26 cellular contexts compared by ENCODE assay signal in genomic region chr11:93513763-93514162, GRCh38. TPM values are rescaled to one million over a fixed set of nuclear protein-coding genes. Genes with fewer than 3 reads are reported as not detected.
DNase-seq lines count a peak whose midpoint lies in the region; ATAC-seq and TF ChIP-seq lines count a peak whose summit lies in the region.
"Had no signal": no experiment of that assay in that cellular context is flagged by ENCODE, and none has a peak within 500 bp of the region (broad histone marks: within the 10 kb centered on the region; RNA-seq: fewer than 3 reads in every experiment).

No MANE protein-coding gene starts in this region.

- H3K4me3 ChIP-seq in OCI-LY3 (ENCODE audit: low read length) (no peak overlapping the region), neural progenitor cell (no peak overlapping the region)
- H3K4me3 ChIP-seq: BLaER1 treated with 17β-estradiol and CSF1 and Interleukin-3, amounts not matched to agents 10 nM and 100 nM; SJSA1 had no signal

- peaks cover 12% of the 10 kb centered on the region for H3K4me1 Mint-ChIP-seq in activated T-helper 17 cell treated with anti-CD3 and anti-CD28 coated beads, Interleukin-2, amount 50 U/mL, for 72 hours
- H3K4me1 Mint-ChIP-seq in neural progenitor cell, result peaks cover 13% of the 10 kb centered on the region

- DNase-seq in NCI-H748 (lab: John Stamatoyannopoulos, UW; ENCODE audit: unreplicated experiment) (peak; percentile 63), NCI-H748 treated with DMSO at 0.1 percent for 48 hours (lab: John Stamatoyannopoulos, UW) (no peak), EL (no peak), NCI-H2029 treated with DMSO at 0.1 percent for 48 hours (lab: John Stamatoyannopoulos, UW) (no peak), neural progenitor cell (ENCODE audit: low spot score) (no peak)
- DNase-seq in effector CD8-positive, alpha-beta T cell (lab: John Stamatoyannopoulos, UW), result no peak
- DNase-seq: ACHN; Caco-2; CD4-positive, alpha-beta memory T cell; DMS153; GOT3; IMR-90; NCI-H1105; NCI-H1694 treated with DMSO at 0.1 percent for 48 hours; NCI-H2107; NCI-H510A; NK-92 treated with Interleukin-12 subunit alpha and Interleukin-12 subunit beta, amount 100 ng/mL, for 24 hours; SW 1271; T-helper 2 cell had no signal

- H4K20me1 ChIP-seq in OCI-LY3 (ENCODE audit: insufficient read depth, low read length) (0 out of 2 replicates have a peak, but pooled peaks cover 5% of the 10 kb centered on the region), neural progenitor cell (ENCODE audit: low read depth) (peaks cover 21% of the 10 kb centered on the region)

- TF ChIP-seq CTCF in OCI-LY3 (IDR thresholded peaks at IDR 0.05; ENCODE audit: low read depth, low read length), result no peak
- TF ChIP-seq CTCF in neural progenitor cell (IDR thresholded peaks at IDR 0.05), result no peak

- H3K27me3 Mint-ChIP-seq in activated T-helper 17 cell treated with anti-CD3 and anti-CD28 coated beads, Interleukin-2, amount 50 U/mL, for 72 hours, result no peaks in the 10 kb centered on the region
- H3K27me3 Mint-ChIP-seq in neural progenitor cell (ENCODE audit: insufficient read depth, low read depth), result peaks cover 2% of the 10 kb centered on the region
- H3K27me3 Mint-ChIP-seq: CD4-positive, alpha-beta memory T cell had no signal

- H3K36me3 ChIP-seq in OCI-LY3 (replicated peaks; ENCODE audit: low read depth, low read length) (no peaks in the 10 kb centered on the region), neural progenitor cell (no peaks in the 10 kb centered on the region)
- H3K36me3 ChIP-seq: BLaER1 treated with 17β-estradiol and CSF1 and Interleukin-3, amounts not matched to agents 10 nM and 100 nM; SJSA1 had no signal

- H3K79me2 ChIP-seq in OCI-LY3 (ENCODE audit: low read length) (peaks cover 16% of the 10 kb centered on the region), neural progenitor cell (ENCODE audit: low read depth) (peaks cover 60% of the 10 kb centered on the region)

- H3K27me3 ChIP-seq in OCI-LY3 (ENCODE audit: low read depth, low read length), result no peaks in the 10 kb centered on the region
- no peaks in the 10 kb centered on the region for H3K27me3 ChIP-seq in neural progenitor cell
- H3K27me3 ChIP-seq: SJSA1 had no signal

- no peaks in the 10 kb centered on the region for H3F3A ChIP-seq in neural progenitor cell (ENCODE audit: low read depth)

- H3K27ac Mint-ChIP-seq in activated T-helper 17 cell treated with anti-CD3 and anti-CD28 coated beads, Interleukin-2, amount 50 U/mL, for 72 hours, result peak overlapping the region; percentile 97
- H3K27ac Mint-ChIP-seq in neural progenitor cell, result no peak overlapping the region

- H3K9me3 Mint-ChIP-seq in activated T-helper 17 cell treated with anti-CD3 and anti-CD28 coated beads, Interleukin-2, amount 50 U/mL, for 72 hours, result no peaks in the 10 kb centered on the region
- H3K9me3 Mint-ChIP-seq in neural progenitor cell, result peaks cover 6% of the 10 kb centered on the region

- H3K9ac ChIP-seq in OCI-LY3 (ENCODE audit: low read length) (no peak overlapping the region), neural progenitor cell (no peak overlapping the region)
- H3K9ac ChIP-seq: BLaER1 treated with 17β-estradiol and CSF1 and Interleukin-3, amounts not matched to agents 10 nM and 100 nM; KMS-11 had no signal

- H3K4me2 ChIP-seq in OCI-LY3 (ENCODE audit: low read length) (peak overlapping the region; percentile 63; the same call in 1 of the 2 replicates), neural progenitor cell (no peak overlapping the region)
- H3K4me2 ChIP-seq: KMS-11 had no signal

- H3K27ac ChIP-seq in OCI-LY3 (ENCODE audit: low read length) (no peak overlapping the region), neural progenitor cell (no peak overlapping the region)
- H3K27ac ChIP-seq: 22Rv1; BLaER1 treated with 17β-estradiol and CSF1 and Interleukin-3, amounts not matched to agents 10 nM and 100 nM; KMS-11; SJSA1 had no signal

- H3K36me3 Mint-ChIP-seq in activated T-helper 17 cell treated with anti-CD3 and anti-CD28 coated beads, Interleukin-2, amount 50 U/mL, for 72 hours (ENCODE audit: low read depth), result peaks cover 5% of the 10 kb centered on the region
- H3K36me3 Mint-ChIP-seq in neural progenitor cell, result peaks cover 6% of the 10 kb centered on the region

- H3K9me3 ChIP-seq in OCI-LY3 (ENCODE audit: insufficient read depth, low read length), result no peaks in the 10 kb centered on the region
- no peaks in the 10 kb centered on the region for H3K9me3 ChIP-seq in neural progenitor cell (ENCODE audit: low read depth)
- H3K9me3 ChIP-seq: Caco-2, SJSA1 had no signal

- H3K4me1 ChIP-seq in OCI-LY3 (ENCODE audit: low read length) (peaks cover 42% of the 10 kb centered on the region), neural progenitor cell (peaks cover 27% of the 10 kb centered on the region)
- H3K4me1 ChIP-seq: Caco-2, SJSA1 had no signal

- ATAC-seq in activated T-helper 17 cell treated with anti-CD3 and anti-CD28 coated beads, Interleukin-2, amount 50 U/mL, for 72 hours (replicated peaks), result no peak
- ATAC-seq: HCT116 had no signal

- no peak overlapping the region for H2AFZ ChIP-seq in OCI-LY3 (ENCODE audit: low read depth, low read length)
- H2AFZ ChIP-seq in neural progenitor cell (replicated peaks), result no peak overlapping the region

- no peak overlapping the region for H3K4me3 Mint-ChIP-seq in activated T-helper 17 cell treated with anti-CD3 and anti-CD28 coated beads, Interleukin-2, amount 50 U/mL, for 72 hours
- H3K4me3 Mint-ChIP-seq in neural progenitor cell, result no peak overlapping the region
- H3K4me3 Mint-ChIP-seq: CD4-positive, alpha-beta memory T cell had no signal

RNA-seq across cellular contexts. Expression of gene SMCO4, which starts 29.4 kb away (rescaled TPM):
- total RNA-seq in activated T-helper 17 cell treated with anti-CD3 and anti-CD28 coated beads, Interleukin-2, amount 50 U/mL, for 72 hours, result 10 to 100 TPM; 49.3 to 82.4 TPM
- 27.8 and 35.1 TPM in 2 replicates for total RNA-seq in neural progenitor cell (ENCODE audit: low replicate concordance)
